ENCODE assay signal across 1 cellular context in genomic region chr3:184315506-184315867, GRCh38.
TF ChIP-seq lines count a peak whose summit lies in the region.

No MANE protein-coding gene starts in this region.

TF ChIP-seq in endothelial cell of umbilical vein, 7 proteins besides CTCF, POLR2A, EP300 and RAD21:
- TF ChIP-seq EZH2 (IDR thresholded peaks at IDR 0.05; ENCODE audit: borderline replicate concordance, low read depth, low read length, severe bottlenecking) = no peak
- no peak for TF ChIP-seq MYC (IDR thresholded peaks at IDR 0.05; ENCODE audit: low read depth, low read length)
- no peak for TF ChIP-seq MAX (IDR thresholded peaks at IDR 0.05; ENCODE audit: insufficient read depth, insufficient read length)
- TF ChIP-seq GATA2 (IDR thresholded peaks at IDR 0.05; ENCODE audit: insufficient read depth, insufficient read length, low read depth, low read length) = no peak
- no peak for TF ChIP-seq JUN (IDR thresholded peaks at IDR 0.05; ENCODE audit: borderline replicate concordance, insufficient read depth, insufficient read length, low read depth)
- no peak for TF ChIP-seq POLR2AphosphoS5 (IDR thresholded peaks at IDR 0.05; ENCODE audit: insufficient read depth, low read depth, low read length)
- TF ChIP-seq FOS (IDR thresholded peaks at IDR 0.05; ENCODE audit: borderline replicate concordance, insufficient read depth, low read length) = no peak
